12 cellular contexts compared by ENCODE assay signal in the genomic region with DNA sequence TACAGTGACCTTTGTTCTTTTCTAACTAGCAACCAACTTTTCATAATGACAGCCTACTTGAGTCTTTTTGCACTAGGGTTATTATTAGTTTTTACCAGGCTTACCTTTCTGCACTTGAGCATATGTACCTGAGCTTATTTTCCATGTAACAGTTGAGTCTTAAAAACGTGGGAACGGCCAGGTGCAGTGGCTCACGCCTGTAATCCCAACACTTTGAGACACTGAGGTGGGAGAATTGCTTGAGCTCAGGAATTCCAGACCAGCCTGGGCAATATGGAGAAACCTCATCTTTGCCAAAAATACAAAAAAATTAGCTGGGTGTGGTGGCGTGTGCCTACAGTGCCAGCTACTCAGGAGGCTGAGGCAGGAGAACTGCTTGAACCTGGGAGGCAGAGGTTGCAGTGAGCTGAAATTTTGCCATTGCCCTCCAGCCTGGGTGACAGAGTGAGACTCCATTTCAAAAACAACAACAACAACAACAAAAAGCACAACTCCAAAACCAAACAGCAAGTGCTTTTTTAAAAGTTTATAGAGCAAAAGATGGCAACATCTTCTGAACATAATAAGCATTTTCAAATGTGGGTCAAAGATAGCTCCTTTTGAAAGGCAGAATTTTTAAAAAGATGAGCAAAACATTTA. TPM values are rescaled to one million over a fixed set of nuclear protein-coding genes. Genes with fewer than 3 reads are reported as not detected.
A peak's percentile ranks its signal among the peaks of the same experiment; 100 is the strongest.
DNase-seq lines count a peak whose midpoint lies in the region; ATAC-seq and TF ChIP-seq lines count a peak whose summit lies in the region.
"Had no signal": no experiment of that assay in that cellular context is flagged by ENCODE, and none has a peak within 500 bp of the region (broad histone marks: within the 10 kb centered on the region; RNA-seq: fewer than 3 reads in every experiment).

No MANE protein-coding gene starts in this region.

- peak overlapping the region; percentile 5 for H3K4me3 ChIP-seq in adipocyte (ENCODE audit: low read length)
- H3K4me3 ChIP-seq in right lobe of liver = no peak overlapping the region
- H3K4me3 ChIP-seq in subcutaneous abdominal adipose tissue (ENCODE audit: low read depth in 1 of 5, low read length in 5 of 5) = no peak overlapping the region

- peaks cover 25% of the 10 kb centered on the region for H3K4me1 Mint-ChIP-seq in HFFc6 (ENCODE audit: low read depth)

- H3K4me3 Mint-ChIP-seq in HFFc6 = peak overlapping the region; percentile 59
- H3K4me3 Mint-ChIP-seq: CD8-positive, alpha-beta T cell had no signal

- H3K27me3 ChIP-seq in adipocyte (replicated peaks; ENCODE audit: control insufficient read depth, insufficient read depth, low read length) (no peaks in the 10 kb centered on the region), right lobe of liver (no peaks in the 10 kb centered on the region), subcutaneous abdominal adipose tissue (ENCODE audit: control insufficient read depth in 5 of 5, insufficient read depth in 4 of 5, low read length in 5 of 5) (no peaks in the 10 kb centered on the region)

- H3K9me3 ChIP-seq in adipocyte (ENCODE audit: control insufficient read depth, low read length) (no peaks in the 10 kb centered on the region), right lobe of liver (no peaks in the 10 kb centered on the region), subcutaneous abdominal adipose tissue (ENCODE audit: control insufficient read depth in 5 of 5, low read length in 5 of 5) (no peaks in the 10 kb centered on the region)

- H3K27ac ChIP-seq in right lobe of liver (peak overlapping the region; percentile 4 to 84 (median 78)), subcutaneous abdominal adipose tissue (ENCODE audit: low read depth, low read length) (peak overlapping the region; percentile 71)

- H3K27ac Mint-ChIP-seq in HFFc6 = peak overlapping the region; percentile 82
- H3K27ac Mint-ChIP-seq: CD8-positive, alpha-beta T cell had no signal

- intact Hi-C loops in right lobe of liver (cut with DNase I) = no loop called here

- no peak for TF ChIP-seq CTCF in HFFc6 (IDR thresholded peaks at IDR 0.05)
- TF ChIP-seq CTCF in right lobe of liver (IDR thresholded peaks at IDR 0.05) = no peak

- WGBS in right lobe of liver (ENCODE audit: insufficient coverage, low coverage, low lambda C conversion rate, missing lambda C conversion rate) = 42% methylated on average over 3 of the region's 4 CpGs

- no peaks in the 10 kb centered on the region for H3K9me3 Mint-ChIP-seq in HFFc6
- H3K9me3 Mint-ChIP-seq: CD8-positive, alpha-beta T cell had no signal

- no peak for ATAC-seq in right lobe of liver
- ATAC-seq in GM19463 (IDR thresholded peaks at IDR 0.05; ENCODE audit: unreplicated experiment) = no peak
- ATAC-seq: CD8-positive, alpha-beta T cell had no signal

- DNase-seq in HFFc6 (no peak), adipocyte (ENCODE audit: low read depth) (no peak), right lobe of liver (no peak), AG08396 (ENCODE audit: low spot score) (no peak)
- no peak for DNase-seq in effector CD8-positive, alpha-beta T cell (lab: John Stamatoyannopoulos, UW)
- DNase-seq: activated CD4-positive, alpha-beta T cell treated with anti-CD3 and anti-CD28 coated beads for 4 hours; activated T-cell treated with anti-CD3 and anti-CD28 coated beads, Interleukin-2, amount 50 U/mL, for 48 hours; CD8-positive, alpha-beta T cell; GDM1; T-helper 1 cell had no signal

- H3K36me3 ChIP-seq in adipocyte (ENCODE audit: control insufficient read depth, insufficient read depth, low read length, severe bottlenecking) (no peaks in the 10 kb centered on the region), right lobe of liver (no peaks in the 10 kb centered on the region), subcutaneous abdominal adipose tissue (ENCODE audit: control insufficient read depth in 5 of 5, insufficient read depth in 5 of 5, low read length in 5 of 5) (no peaks in the 10 kb centered on the region)

- no peak for TF ChIP-seq POLR2A in right lobe of liver (IDR thresholded peaks at IDR 0.05)

- peaks cover 32% of the 10 kb centered on the region for H3K4me1 ChIP-seq in adipocyte (ENCODE audit: control insufficient read depth, insufficient read depth, low read length)
- peaks cover 0 to 60% (median 26%) of the 10 kb centered on the region in 4 donors for H3K4me1 ChIP-seq in right lobe of liver
- peaks cover 7 to 36% (median 30%) of the 10 kb centered on the region in 5 donors for H3K4me1 ChIP-seq in subcutaneous abdominal adipose tissue (ENCODE audit: control insufficient read depth in 5 of 5, insufficient read depth in 5 of 5, low read length in 5 of 5)

- no peaks in the 10 kb centered on the region; the same call in 1 of the 2 replicates for H3K27me3 Mint-ChIP-seq in HFFc6 (ENCODE audit: insufficient read depth)

- peak overlapping the region; percentile 50 for H3K9ac ChIP-seq in adipocyte (ENCODE audit: low read length)
- no peak overlapping the region for H3K9ac ChIP-seq in subcutaneous abdominal adipose tissue (ENCODE audit: low read length in 5 of 5)

- H3K36me3 Mint-ChIP-seq in HFFc6 (ENCODE audit: low read depth) = no peaks in the 10 kb centered on the region
- H3K36me3 Mint-ChIP-seq: CD8-positive, alpha-beta T cell had no signal

RNA-seq across cellular contexts. Expression of gene CD28, which starts 57.1 kb away (rescaled TPM):
- not detected for total RNA-seq in HFFc6 (2021; fragmentation: NEBNext Ultra II Directional; extraction: Animal tissue kit (Norgen Biotek cat#: 25700))
- total RNA-seq in right lobe of liver = 1 to 10 TPM in 1 of 6 experiments, under 1 TPM in 5; 0.16 to 1.6 (median 0.46) TPM
